ENCODE assay signal across 10 cellular contexts in the genomic region with DNA sequence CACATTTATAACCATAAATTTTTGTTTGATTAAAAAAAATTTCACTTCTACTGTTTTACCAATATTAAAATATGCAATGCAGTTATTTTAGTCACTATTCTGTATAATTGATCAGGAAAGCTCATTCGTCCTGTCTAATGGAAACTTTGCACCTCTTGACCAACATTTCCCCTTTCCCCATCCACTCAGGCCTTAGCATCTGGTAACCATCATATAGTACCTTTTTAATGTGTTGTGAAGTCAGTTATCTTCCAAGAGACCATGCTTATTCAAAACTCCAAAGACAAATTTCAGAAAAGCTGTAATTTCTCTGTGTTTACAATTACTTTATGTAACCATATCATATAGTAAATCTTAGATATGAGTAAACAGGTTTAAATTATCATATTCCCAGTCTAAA.
"Had no signal": no experiment of that assay in that cellular context is flagged by ENCODE, and none has a peak within 500 bp of the region (broad histone marks: within the 10 kb centered on the region; RNA-seq: fewer than 3 reads in every experiment).

No MANE protein-coding gene starts in this region.

- FAIRE-seq: H1, H54 had no signal

- DNase-seq: GM23248, GOT3, H7, H9, HCEC 1CT, HFFc6 had no signal

- ATAC-seq: GM23338, HCT116 had no signal
